1 cellular context compared by ENCODE assay signal in the genomic region with DNA sequence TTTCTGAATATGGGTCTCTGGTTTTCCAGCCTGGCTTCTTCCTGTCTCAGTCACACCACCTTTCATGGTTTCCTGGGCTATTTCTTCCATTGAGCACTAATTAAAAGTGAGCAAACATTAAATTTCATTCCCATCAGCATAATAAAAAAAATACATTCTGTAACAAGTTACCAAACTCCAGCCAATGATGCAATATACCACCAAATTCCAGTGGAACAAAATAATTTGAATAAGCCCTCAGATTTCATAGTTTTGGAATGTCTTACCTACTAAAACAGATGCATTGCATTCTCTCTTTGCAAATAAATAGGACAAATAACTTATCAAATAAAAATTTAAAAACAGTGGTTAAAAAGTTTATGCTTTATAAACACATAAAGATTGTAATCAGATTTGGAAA.
TF ChIP-seq lines count a peak whose summit lies in the region.

No MANE protein-coding gene starts in this region.

TF ChIP-seq in IMR-90, 13 proteins besides CTCF, POLR2A, EP300 and RAD21:
- TF ChIP-seq CEBPB (IDR thresholded peaks at IDR 0.05; ENCODE audit: low read depth, low read length): peak; percentile 83
- no peak for TF ChIP-seq USF2 (IDR thresholded peaks at IDR 0.05; ENCODE audit: low read depth, low read length)
- TF ChIP-seq FOS (IDR thresholded peaks at IDR 0.05; ENCODE audit: low read depth, low read length): no peak
TF ChIP-seq in IMR-90: peak in this region for 1.
